Comparison of ENCODE assay signal across 16 cellular contexts in genomic region chr3:49134471-49135265, GRCh38. TPM values are rescaled to one million over a fixed set of nuclear protein-coding genes. Genes with fewer than 3 reads are reported as not detected.
DNase-seq lines count a peak whose midpoint lies in the region; ATAC-seq, FAIRE-seq and TF ChIP-seq lines count a peak whose summit lies in the region.
"Had no signal": no experiment of that assay in that cellular context is flagged by ENCODE, and none has a peak within 500 bp of the region (broad histone marks: within the 10 kb centered on the region; RNA-seq: fewer than 3 reads in every experiment).

No MANE protein-coding gene starts in this region.

- TF ChIP-seq EP300 in transverse colon (IDR thresholded peaks at IDR 0.05; ENCODE audit: low read depth), result no peak

- H3K27me3 ChIP-seq in transverse colon (peaks cover 2% of the 10 kb centered on the region), brain microvascular endothelial cell (replicated peaks) (no peaks in the 10 kb centered on the region)
- H3K27me3 ChIP-seq: suprapubic skin had no signal

- H3K4me1 Mint-ChIP-seq in brain, result peaks cover 28% of the 10 kb centered on the region

- peak overlapping the region; percentile 57 to 90 (median 80) for H3K4me3 Mint-ChIP-seq in brain
- H3K4me3 Mint-ChIP-seq: memory B cell had no signal

- intact Hi-C loops in Right ventricle myocardium inferior (cut with DNase I) (loop anchor here (5.0 kb wide), 1 partner anchor 112 kb away; the partner anchor contains the start of gene NDUFAF3), left cardiac atrium (cut with DNase I) (no loop called here), transverse colon (cut with DNase I; ENCODE audit: low total_unique reads) (loop anchor here (5.0 kb wide), 1 partner anchor 42 kb away; the partner anchor contains the start of gene QRICH1), kidney (cut with DNase I) (no loop called here)

- no peaks in the 10 kb centered on the region for H3K36me3 Mint-ChIP-seq in brain
- H3K36me3 Mint-ChIP-seq: memory B cell, T-cell had no signal

- DNase-seq in Right ventricle myocardium inferior (ENCODE audit: missing footprints), result peak; percentile 31
- DNase-seq in left cardiac atrium, result no peak
- DNase-seq in left lobe of liver (ENCODE audit: low spot score), result peak; percentile 81
- no peak for DNase-seq in transverse colon
- DNase-seq in kidney, result no peak
- no peak for DNase-seq in brain microvascular endothelial cell
- DNase-seq: activated CD4-positive, alpha-beta T cell treated with anti-CD3 and anti-CD28 coated beads, Interleukin-2, amount 50 U/mL, for 48 hours; activated naive CD4-positive, alpha-beta T cell; DND-41; glutamatergic neuron; NCI-H510A treated with DMSO at 0.1 percent for 48 hours; T-cell had no signal

- ATAC-seq in Right ventricle myocardium inferior, result no peak
- no peak for ATAC-seq in left cardiac atrium
- peak; percentile 70 for ATAC-seq in left lobe of liver
- ATAC-seq in HG03097 (IDR thresholded peaks at IDR 0.05; ENCODE audit: low FRiP score, unreplicated experiment), result no peak
- ATAC-seq: T-cell had no signal

- 62% methylated on average over 3 of the region's 3 CpGs; no CpG with 5 or more reads in 1 of the 2 donors for WGBS in transverse colon (ENCODE audit: low coverage in 1 of 2), 2 donors

- H3K4me3 ChIP-seq in transverse colon, result no peak overlapping the region
- no peak overlapping the region for H3K4me3 ChIP-seq in kidney (ENCODE audit: low read length in 2 of 2)
- no peak overlapping the region for H3K4me3 ChIP-seq in brain microvascular endothelial cell (ENCODE audit: low read depth, low read length)

- in situ Hi-C loops in transverse colon (cut with MboI; ENCODE audit: low pct_ligation_motif_present in 1 of 4, low pct_unique_long_range_greater_than_20kb in 1 of 4, low sequenced_read_pairs in 3 of 4) (no loop called here), brain microvascular endothelial cell (cut with HindIII; ENCODE audit: low pct_ligation_motif_present, low sequenced_read_pairs) (no loop called here)

- no peaks in the 10 kb centered on the region for H3K36me3 ChIP-seq in transverse colon
- peaks cover 4 to 15% of the 10 kb centered on the region in 2 donors for H3K36me3 ChIP-seq in kidney (ENCODE audit: control insufficient read depth in 1 of 2, insufficient read depth in 2 of 2, low read length in 2 of 2)
- H3K36me3 ChIP-seq in brain microvascular endothelial cell (replicated peaks), result peaks cover 15% of the 10 kb centered on the region
- H3K36me3 ChIP-seq: suprapubic skin had no signal

- H3K9me3 ChIP-seq in transverse colon (no peaks in the 10 kb centered on the region), kidney (ENCODE audit: control insufficient read depth in 1 of 2, low read length in 2 of 2) (no peaks in the 10 kb centered on the region)
- H3K9me3 ChIP-seq: suprapubic skin had no signal

- H3K4me1 ChIP-seq in transverse colon, result peaks cover 9 to 38% (median 21%) of the 10 kb centered on the region in 4 donors
- peaks cover 19 to 26% of the 10 kb centered on the region in 2 donors for H3K4me1 ChIP-seq in kidney (ENCODE audit: control insufficient read depth in 1 of 2, insufficient read depth in 1 of 2, low read depth in 1 of 2, low read length in 2 of 2)

- no peak for TF ChIP-seq POLR2A in transverse colon (IDR thresholded peaks at IDR 0.05)

- H3K27ac ChIP-seq in transverse colon, result peak overlapping the region in 3 of 4 donors; percentile 3 to 93 (median 84)
- H3K27ac ChIP-seq in kidney (ENCODE audit: low read depth in 2 of 2, low read length in 2 of 2), result no peak overlapping the region
- no peak overlapping the region for H3K27ac ChIP-seq in brain microvascular endothelial cell

- no peak overlapping the region for H3K9ac ChIP-seq in kidney (ENCODE audit: low read length in 2 of 2)

- FAIRE-seq in kidney (lab: Jason Lieb, UNC), result no peak

- H3K27ac Mint-ChIP-seq in brain, result peak overlapping the region; percentile 56 to 71 (median 66)
- H3K27ac Mint-ChIP-seq: memory B cell, T-cell had no signal

- TF ChIP-seq CTCF in brain (conservative IDR thresholded peaks at IDR 0.05) (no peak), transverse colon (IDR thresholded peaks at IDR 0.05) (no peak), kidney (IDR thresholded peaks at IDR 0.05; ENCODE audit: borderline replicate concordance, extremely low read depth, insufficient read depth) (no peak), brain microvascular endothelial cell (IDR thresholded peaks at IDR 0.05; ENCODE audit: low read depth, low read length, missing control alignments) (no peak)

- H3K27me3 Mint-ChIP-seq in brain, result no peaks in the 10 kb centered on the region

- H3K9me3 Mint-ChIP-seq in brain, result no peaks in the 10 kb centered on the region
- H3K9me3 Mint-ChIP-seq: memory B cell, T-cell had no signal

RNA-seq across cellular contexts. Expression of gene LAMB2, which starts 1.8 kb away (rescaled TPM):
- 543 TPM for total RNA-seq in Right ventricle myocardium inferior
- 100 to 1,000 TPM; 629 to 714 TPM for total RNA-seq in left cardiac atrium
- 84.1 TPM for polyA plus RNA-seq in brain (ENCODE audit: insufficient read depth, low read depth, low replicate concordance)
- 172 TPM for total RNA-seq in left lobe of liver
- total RNA-seq in transverse colon, result 100 to 1,000 TPM; 141 to 290 (median 177) TPM
- 444 TPM for total RNA-seq in kidney
- 460 TPM for polyA plus RNA-seq in kidney (ENCODE audit: insufficient read depth, low read depth, low replicate concordance)

RNA-seq across cellular contexts. Expression of gene USP19, which starts 14.0 kb away (rescaled TPM):
- total RNA-seq in Right ventricle myocardium inferior, result 54.0 TPM
- total RNA-seq in left cardiac atrium, result 10 to 100 TPM; 38.3 to 49.5 TPM
- polyA plus RNA-seq in brain (ENCODE audit: insufficient read depth, low read depth, low replicate concordance), result 31.0 TPM
- 37.1 TPM for total RNA-seq in left lobe of liver
- 10 to 100 TPM; 66.5 to 86.2 (median 71.7) TPM for total RNA-seq in transverse colon
- 67.2 TPM for total RNA-seq in kidney
- polyA plus RNA-seq in kidney (ENCODE audit: insufficient read depth, low read depth, low replicate concordance), result 29.3 TPM

RNA-seq across cellular contexts. Expression of gene QARS1, which starts 30.1 kb away (rescaled TPM):
- total RNA-seq in Right ventricle myocardium inferior (207 TPM), left cardiac atrium (100 to 1,000 TPM; 150 to 166 TPM), left lobe of liver (105 TPM), transverse colon (100 to 1,000 TPM; 403 to 873 (median 447) TPM), kidney (231 TPM)
- polyA plus RNA-seq in brain (ENCODE audit: insufficient read depth, low read depth, low replicate concordance) (176 TPM), kidney (ENCODE audit: insufficient read depth, low read depth, low replicate concordance) (209 TPM)

RNA-seq across cellular contexts. Expression of gene CCDC71, which starts 31.5 kb away (rescaled TPM):
- 9.4 TPM for total RNA-seq in Right ventricle myocardium inferior
- 10 to 100 TPM; 12.3 to 15.3 TPM for total RNA-seq in left cardiac atrium
- 13.3 TPM for polyA plus RNA-seq in brain (ENCODE audit: insufficient read depth, low read depth, low replicate concordance)
- total RNA-seq in left lobe of liver, result 9.2 TPM
- total RNA-seq in transverse colon, result 10 to 100 TPM; 26.2 to 33.9 (median 31.3) TPM
- 27.6 TPM for total RNA-seq in kidney
- 21.0 TPM for polyA plus RNA-seq in kidney (ENCODE audit: insufficient read depth, low read depth, low replicate concordance)

RNA-seq across cellular contexts. Expression of gene KLHDC8B, which starts 36.7 kb away (rescaled TPM):
- total RNA-seq in Right ventricle myocardium inferior (128 TPM), left cardiac atrium (10 to 100 TPM; 35.6 to 55.9 TPM), left lobe of liver (14.0 TPM), transverse colon (10 to 100 TPM in 2 of 4 donors, 1 to 10 TPM in 2; 4.5 to 23.5 (median 13.4) TPM), kidney (23.4 TPM)
- polyA plus RNA-seq in brain (ENCODE audit: insufficient read depth, low read depth, low replicate concordance) (14.7 TPM), kidney (ENCODE audit: insufficient read depth, low read depth, low replicate concordance) (36.5 TPM)

Comparison
In these comparisons a context has a peak if more than half of its experiments do, and no peak if none do; other contexts are left out.
1. DNase-seq: peak in Right ventricle myocardium inferior (single experiment) and left lobe of liver (single experiment); none in left cardiac atrium (single experiment), transverse colon (single experiment), kidney (single experiment) and brain microvascular endothelial cell (single experiment).
2. intact Hi-C loops: an anchor here in Right ventricle myocardium inferior (5.0 kb wide) and transverse colon (5.0 kb wide); none called in left cardiac atrium and kidney.
3. H3K27ac ChIP-seq: peak in transverse colon (3 of 4); none in kidney (0 of 2) and brain microvascular endothelial cell (single experiment).